In the genomic region with DNA sequence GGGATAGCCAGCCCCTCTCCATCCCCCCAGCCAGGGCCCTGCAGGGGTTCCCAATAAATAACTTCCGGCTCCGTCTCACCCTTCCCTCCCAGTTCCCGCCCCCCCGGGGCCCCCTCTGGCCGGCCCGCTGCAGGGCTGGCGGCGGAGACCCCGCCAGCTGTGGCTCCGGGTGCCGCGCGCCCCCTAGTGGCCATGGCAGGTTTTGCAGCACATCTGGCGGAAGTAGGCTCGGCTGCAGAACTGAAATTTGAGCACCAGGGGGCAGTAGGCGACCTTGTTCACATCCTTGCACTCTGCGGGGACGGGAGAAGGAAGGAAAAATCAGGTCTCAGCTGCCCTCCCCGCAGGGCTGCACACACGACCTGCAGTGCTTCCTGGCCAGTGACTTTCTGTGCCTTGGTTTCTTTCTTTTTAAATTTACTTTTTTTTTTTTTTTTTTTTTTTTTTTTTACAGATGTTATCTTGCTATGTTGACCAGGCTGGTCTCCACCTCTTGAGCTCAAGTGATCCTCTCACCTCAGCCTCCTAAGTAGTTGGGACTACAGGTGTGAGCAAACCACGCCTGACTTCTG, we compare ENCODE assay signal across 8 cellular contexts. TPM values are rescaled to one million over a fixed set of nuclear protein-coding genes. Genes with fewer than 3 reads are reported as not detected.
DNase-seq lines count a peak whose midpoint lies in the region; ATAC-seq, FAIRE-seq and TF ChIP-seq lines count a peak whose summit lies in the region.

No MANE protein-coding gene starts in this region.

- FAIRE-seq in endometrium (lab: Jason Lieb, UNC), result peak; percentile 57

- ATAC-seq in GM18868 (IDR thresholded peaks at IDR 0.05; ENCODE audit: unreplicated experiment), result no peak

- peak; percentile 100 for TF ChIP-seq CTCF in HFFc6 (IDR thresholded peaks at IDR 0.05)

- no peak overlapping the region for H3K27ac Mint-ChIP-seq in HFFc6

- no peak overlapping the region for H3K4me3 Mint-ChIP-seq in HFFc6

- no peaks in the 10 kb centered on the region for H3K9me3 Mint-ChIP-seq in HFFc6

- H3K36me3 Mint-ChIP-seq in HFFc6 (ENCODE audit: low read depth), result no peaks in the 10 kb centered on the region

- DNase-seq in COR-L47 (lab: John Stamatoyannopoulos, UW), result peak; percentile 31
- DNase-seq in HFFc6, result peak; percentile 54
- DNase-seq in NOMO-1 treated with dmso at 0.1 percent for 144 hours (lab: John Stamatoyannopoulos, UW; ENCODE audit: unreplicated experiment), result peak; percentile 40
- peak; percentile 67 to 71 for DNase-seq in activated CD8-positive, alpha-beta memory T cell treated with anti-CD3 and anti-CD28 coated beads for 4 hours (ENCODE audit: low read depth in 2 of 2)
- peak; percentile 49 for DNase-seq in midbrain (lab: John Stamatoyannopoulos, UW)
- peak; percentile 76 to 78 for DNase-seq in stimulated activated CD8-positive, alpha-beta memory T cell treated with anti-CD3 and anti-CD28 coated beads, Interleukin-7, amount 100 ng/mL, for 1 hour (ENCODE audit: low read depth in 2 of 2)

- peaks cover 20% of the 10 kb centered on the region for H3K4me1 Mint-ChIP-seq in HFFc6 (ENCODE audit: low read depth)

- peaks cover 7% of the 10 kb centered on the region for H3K27me3 Mint-ChIP-seq in HFFc6 (ENCODE audit: insufficient read depth)

RNA-seq across cellular contexts. Expression of a gene that starts 3.6 kb away (rescaled TPM):
- under 1 TPM; 0.09 to 0.28 (median 0.19) TPM for total RNA-seq in HFFc6 (2021; fragmentation: NEBNext Ultra II Directional; extraction: Animal tissue kit (Norgen Biotek cat#: 25700))

RNA-seq across cellular contexts. Expression of a gene that starts 29.7 kb away (rescaled TPM):
- 1 to 10 TPM in 4 of 6 experiments, under 1 TPM in 2; 0.78 to 2.1 (median 1.5) TPM for total RNA-seq in HFFc6 (2021; fragmentation: NEBNext Ultra II Directional; extraction: Animal tissue kit (Norgen Biotek cat#: 25700))

RNA-seq across cellular contexts. Expression of a gene that starts 49.6 kb away (rescaled TPM):
- not detected for total RNA-seq in HFFc6 (2021; fragmentation: NEBNext Ultra II Directional; extraction: Animal tissue kit (Norgen Biotek cat#: 25700))
